ENCODE assay signal across 10 cellular contexts in the genomic region with DNA sequence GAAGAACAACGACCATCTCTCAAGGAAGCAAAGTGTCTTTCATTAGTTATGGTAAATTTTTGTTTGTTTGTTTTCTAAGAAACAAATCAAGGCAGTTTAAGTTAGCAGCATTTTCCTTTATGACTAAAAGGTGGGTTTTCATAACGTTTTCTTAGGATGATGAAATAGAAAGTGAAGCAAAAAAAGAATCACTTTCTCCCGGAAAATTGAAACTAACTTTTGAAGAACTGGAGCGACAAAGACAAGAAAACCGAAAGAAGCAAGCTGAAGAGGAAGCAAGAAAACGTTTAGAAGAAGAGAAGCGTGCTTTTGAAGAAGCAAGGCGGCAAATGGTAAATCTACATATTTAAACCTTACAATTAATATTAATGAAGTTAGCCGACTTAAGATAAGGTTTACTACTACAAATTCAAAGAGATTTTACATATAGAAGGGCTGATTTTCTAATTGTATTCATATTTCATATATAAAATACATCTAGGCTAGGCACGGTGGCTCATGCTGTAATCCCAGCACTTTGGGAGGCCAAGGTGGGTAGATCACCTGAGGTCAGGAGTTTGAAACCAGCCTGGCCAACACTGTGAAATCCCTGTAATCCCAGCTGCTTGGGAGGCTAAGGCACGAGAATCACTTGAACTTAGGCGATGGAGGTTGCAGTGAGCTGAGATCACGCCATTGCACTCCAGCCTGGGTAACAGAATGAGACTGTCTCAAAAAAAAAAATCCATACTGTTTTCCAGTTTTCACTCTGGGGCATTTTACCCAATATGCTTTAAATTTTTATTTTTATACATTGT. TPM values are rescaled to one million over a fixed set of nuclear protein-coding genes. Genes with fewer than 3 reads are reported as not detected.
A peak's percentile ranks its signal among the peaks of the same experiment; 100 is the strongest.
DNase-seq lines count a peak whose midpoint lies in the region; ATAC-seq and TF ChIP-seq lines count a peak whose summit lies in the region.
"Had no signal": no experiment of that assay in that cellular context is flagged by ENCODE, and none has a peak within 500 bp of the region (broad histone marks: within the 10 kb centered on the region; RNA-seq: fewer than 3 reads in every experiment).

No MANE protein-coding gene starts in this region.

- H3K4me3 Mint-ChIP-seq in activated T-cell treated with anti-CD3 and anti-CD28 coated beads, Interleukin-2, amount 50 U/mL, for 24 hours: peak overlapping the region; percentile 59
- H3K4me3 Mint-ChIP-seq in activated CD8-positive, alpha-beta T cell treated with anti-CD3 and anti-CD28 coated beads for 36 hours: peak overlapping the region; percentile 73
- peak overlapping the region; percentile 61 to 69 for H3K4me3 Mint-ChIP-seq in stimulated activated naive CD8-positive, alpha-beta T cell treated with anti-CD3 and anti-CD28 coated beads, Interleukin-15, amount 100 ng/mL, for 72 hours

- POLR2A ChIA-PET in activated CD8-positive, alpha-beta T cell treated with anti-CD3 and anti-CD28 coated beads for 36 hours (lab: Charles Lee): interaction anchor here (0.5 kb wide), 1 partner anchor 9 kb away, joined by 3 read pairs; no protein-coding TSS in a partner anchor

- ATAC-seq in HG03432 (IDR thresholded peaks at IDR 0.05; ENCODE audit: unreplicated experiment): peak; percentile 53
- ATAC-seq in activated CD8-positive, alpha-beta T cell treated with anti-CD3 and anti-CD28 coated beads for 36 hours: no peak
- ATAC-seq in stimulated activated naive CD8-positive, alpha-beta T cell treated with anti-CD3 and anti-CD28 coated beads, Interleukin-15, amount 100 ng/mL, for 72 hours: no peak
- ATAC-seq: mucosa of descending colon had no signal

- TF ChIP-seq CTCF in activated CD8-positive, alpha-beta T cell treated with anti-CD3 and anti-CD28 coated beads for 36 hours (IDR thresholded peaks at IDR 0.05): no peak

- no peaks in the 10 kb centered on the region for H3K36me3 Mint-ChIP-seq in activated T-cell treated with anti-CD3 and anti-CD28 coated beads, Interleukin-2, amount 50 U/mL, for 24 hours (ENCODE audit: low read depth)
- H3K36me3 Mint-ChIP-seq in activated CD8-positive, alpha-beta T cell treated with anti-CD3 and anti-CD28 coated beads for 36 hours (ENCODE audit: low read depth): peaks cover 1% of the 10 kb centered on the region

- H3K9me3 Mint-ChIP-seq in activated T-cell treated with anti-CD3 and anti-CD28 coated beads, Interleukin-2, amount 50 U/mL, for 24 hours: no peaks in the 10 kb centered on the region
- H3K9me3 Mint-ChIP-seq in activated CD8-positive, alpha-beta T cell treated with anti-CD3 and anti-CD28 coated beads for 36 hours: no peaks in the 10 kb centered on the region
- no peaks in the 10 kb centered on the region for H3K9me3 Mint-ChIP-seq in stimulated activated naive CD8-positive, alpha-beta T cell treated with anti-CD3 and anti-CD28 coated beads, Interleukin-15, amount 100 ng/mL, for 72 hours

- peak overlapping the region; percentile 72 for H3K27ac Mint-ChIP-seq in activated T-cell treated with anti-CD3 and anti-CD28 coated beads, Interleukin-2, amount 50 U/mL, for 24 hours
- peak overlapping the region; percentile 74 for H3K27ac Mint-ChIP-seq in activated CD8-positive, alpha-beta T cell treated with anti-CD3 and anti-CD28 coated beads for 36 hours
- peak overlapping the region; percentile 77 to 86 for H3K27ac Mint-ChIP-seq in stimulated activated naive CD8-positive, alpha-beta T cell treated with anti-CD3 and anti-CD28 coated beads, Interleukin-15, amount 100 ng/mL, for 72 hours

- peaks cover 9% of the 10 kb centered on the region for H3K4me1 Mint-ChIP-seq in activated T-cell treated with anti-CD3 and anti-CD28 coated beads, Interleukin-2, amount 50 U/mL, for 24 hours (ENCODE audit: low read depth)
- peaks cover 11% of the 10 kb centered on the region for H3K4me1 Mint-ChIP-seq in activated CD8-positive, alpha-beta T cell treated with anti-CD3 and anti-CD28 coated beads for 36 hours (ENCODE audit: low read depth)
- H3K4me1 Mint-ChIP-seq in stimulated activated naive CD8-positive, alpha-beta T cell treated with anti-CD3 and anti-CD28 coated beads, Interleukin-15, amount 100 ng/mL, for 72 hours: peaks cover 6% of the 10 kb centered on the region

- CTCF ChIA-PET in activated CD8-positive, alpha-beta T cell treated with anti-CD3 and anti-CD28 coated beads for 36 hours (lab: Charles Lee): no interaction called here

- intact Hi-C loops in activated CD8-positive, alpha-beta T cell treated with anti-CD3 and anti-CD28 coated beads for 36 hours (cut with micrococcal nuclease): loop anchor here (10.0 kb wide), 1 partner anchor 188 kb away; no protein-coding TSS in a partner anchor

- DNase-seq in activated T-cell treated with anti-CD3 and anti-CD28 coated beads, Interleukin-2, amount 50 U/mL, for 24 hours: no peak
- DNase-seq in activated T-cell treated with anti-CD3 and anti-CD28 coated beads for 4 hours (no peak), AG08396 (ENCODE audit: low spot score) (no peak), GM03348 (ENCODE audit: low spot score) (no peak), SHP77 (lab: John Stamatoyannopoulos, UW) (no peak)
- no peak for DNase-seq in activated CD8-positive, alpha-beta T cell treated with anti-CD3 and anti-CD28 coated beads for 36 hours
- no peak for DNase-seq in stimulated activated naive CD8-positive, alpha-beta T cell treated with anti-CD3 and anti-CD28 coated beads, Interleukin-15, amount 100 ng/mL, for 72 hours
- DNase-seq: mucosa of descending colon; stimulated activated CD4-positive, alpha-beta T cell treated with anti-CD3 and anti-CD28 coated beads, Interleukin-4, amount 100 ng/mL, for 1 hour had no signal

- H3K27me3 Mint-ChIP-seq in activated T-cell treated with anti-CD3 and anti-CD28 coated beads, Interleukin-2, amount 50 U/mL, for 24 hours: no peaks in the 10 kb centered on the region
- H3K27me3 Mint-ChIP-seq in activated CD8-positive, alpha-beta T cell treated with anti-CD3 and anti-CD28 coated beads for 36 hours: no peaks in the 10 kb centered on the region
- no peaks in the 10 kb centered on the region for H3K27me3 Mint-ChIP-seq in stimulated activated naive CD8-positive, alpha-beta T cell treated with anti-CD3 and anti-CD28 coated beads, Interleukin-15, amount 100 ng/mL, for 72 hours

RNA-seq across cellular contexts. Expression of a gene that starts 38.3 kb away (rescaled TPM):
- total RNA-seq in activated CD8-positive, alpha-beta T cell treated with anti-CD3 and anti-CD28 coated beads for 36 hours: 1 to 10 TPM; 2.4 to 2.8 TPM

RNA-seq across cellular contexts. Expression of a gene that starts 52.1 kb away (rescaled TPM):
- 100 to 1,000 TPM; 256 to 257 TPM for total RNA-seq in activated CD8-positive, alpha-beta T cell treated with anti-CD3 and anti-CD28 coated beads for 36 hours
